ENCODE assay signal across 12 cellular contexts in the genomic region with DNA sequence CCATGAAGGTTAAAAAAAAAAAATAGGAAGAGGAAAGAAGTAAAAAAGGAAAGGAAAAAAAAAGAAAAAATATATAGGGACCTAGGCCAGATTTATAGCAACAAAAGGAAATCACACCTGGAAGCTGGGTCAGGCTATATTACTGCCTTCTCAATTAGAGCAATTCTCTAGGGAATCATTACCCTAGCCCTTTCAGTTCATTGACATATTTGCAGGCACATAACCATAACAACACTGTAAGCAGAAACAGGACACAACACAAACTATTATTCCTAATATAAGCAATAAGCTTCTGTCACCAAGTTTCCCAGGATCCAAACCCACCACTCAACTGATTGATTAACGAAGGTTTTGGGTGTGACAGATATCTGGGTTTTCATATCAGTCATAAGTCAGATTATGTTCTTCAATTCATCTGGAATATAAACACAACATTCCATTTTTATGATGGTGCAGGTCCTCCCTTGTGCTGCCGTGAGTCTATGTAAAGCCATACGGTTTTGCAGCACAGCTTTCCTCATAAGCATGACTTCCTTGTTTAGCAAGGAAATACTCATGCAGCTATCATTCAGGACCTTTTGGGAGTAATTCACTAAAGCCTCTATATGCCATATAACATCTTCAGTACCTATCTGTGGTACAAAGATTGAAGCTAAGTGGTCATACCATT. TPM values are rescaled to one million over a fixed set of nuclear protein-coding genes. Genes with fewer than 3 reads are reported as not detected.
DNase-seq lines count a peak whose midpoint lies in the region; ATAC-seq, FAIRE-seq and TF ChIP-seq lines count a peak whose summit lies in the region.
"Had no signal": no experiment of that assay in that cellular context is flagged by ENCODE, and none has a peak within 500 bp of the region (broad histone marks: within the 10 kb centered on the region; RNA-seq: fewer than 3 reads in every experiment).

No MANE protein-coding gene starts in this region.

- no peak overlapping the region for H2AFZ ChIP-seq in keratinocyte (ENCODE audit: control insufficient read depth, low read length)

- H3K79me2 ChIP-seq in keratinocyte (ENCODE audit: control insufficient read depth, insufficient read depth, low read length), result peaks cover 86% of the 10 kb centered on the region

- TF ChIP-seq CTCF in AG10803 (conservative IDR thresholded peaks at IDR 0.05; ENCODE audit: low read length), result no peak
- no peak for TF ChIP-seq CTCF in keratinocyte (optimal IDR thresholded peaks at IDR 0.05 in 1 of 3, IDR thresholded peaks at IDR 0.05 in 1 of 3, conservative IDR thresholded peaks at IDR 0.05 in 1 of 3; ENCODE audit: extremely low read depth in 1 of 3, insufficient read depth in 2 of 3, low read length in 3 of 3)

- peaks cover 6% of the 10 kb centered on the region for H4K20me1 ChIP-seq in keratinocyte (ENCODE audit: control insufficient read depth, extremely low read depth, insufficient read depth, low read length)

- FAIRE-seq in keratinocyte (lab: Jason Lieb, UNC) (peak; percentile 51), RCC 7860 (lab: Jason Lieb, UNC) (no peak)

- H3K9ac ChIP-seq in keratinocyte (ENCODE audit: control insufficient read depth, extremely low read depth, insufficient read depth, low read length), result no peak overlapping the region

- dilution Hi-C loops in keratinocyte (cut with MboI; ENCODE audit: extremely low pct_ligation_motif_present, low sequenced_read_pairs), result no loop called here

- H3K4me3 ChIP-seq in AG10803 (ENCODE audit: low read length) (no peak overlapping the region), keratinocyte (ENCODE audit: control insufficient read depth in 2 of 3, extremely low read depth in 1 of 3, insufficient read depth in 2 of 3, low read depth in 1 of 3, low read length in 3 of 3) (peak overlapping the region in 1 of 3 experiments; percentile 22)
- H3K4me3 ChIP-seq: HAP-1 had no signal

- H3K4me2 ChIP-seq in keratinocyte (ENCODE audit: control insufficient read depth, extremely low read depth, insufficient read depth, low read depth, low read length), result peak overlapping the region; percentile 46

- no peaks in the 10 kb centered on the region for H3K9me3 ChIP-seq in keratinocyte (ENCODE audit: control insufficient read depth, low read depth, low read length)
- H3K9me3 ChIP-seq: HAP-1 had no signal

- ATAC-seq in HG02970 (IDR thresholded peaks at IDR 0.05; ENCODE audit: low FRiP score, unreplicated experiment) (no peak), HG03196 (IDR thresholded peaks at IDR 0.05; ENCODE audit: unreplicated experiment) (no peak)

- peaks cover 3% of the 10 kb centered on the region for H3K9me1 ChIP-seq in keratinocyte (ENCODE audit: control insufficient read depth, extremely low read depth, insufficient read depth, low read length)

- no peaks in the 10 kb centered on the region for H3K27me3 ChIP-seq in keratinocyte (ENCODE audit: control insufficient read depth, extremely low read depth, insufficient read depth, low read length)

- no peak overlapping the region for H3K27ac ChIP-seq in keratinocyte (ENCODE audit: control insufficient read depth, insufficient read depth, low read length)

- H3K36me3 ChIP-seq in keratinocyte (ENCODE audit: control insufficient read depth in 2 of 2, extremely low read depth in 1 of 2, insufficient read depth in 2 of 2, low read length in 2 of 2), result peaks cover 0 to 6% of the 10 kb centered on the region in 2 experiments

- DNase-seq in AG10803 (ENCODE audit: low read depth) (peak; percentile 69), HS-5 (ENCODE audit: low read depth) (peak; percentile 61), astrocyte of the hippocampus (ENCODE audit: low read depth, low spot score) (peak; percentile 7), keratinocyte (ENCODE audit: low read depth, low spot score) (no peak), GDM1 (lab: John Stamatoyannopoulos, UW) (no peak), RCC 7860 (ENCODE audit: low spot score) (no peak)
- DNase-seq: activated naive CD8-positive, alpha-beta T cell treated with anti-CD3 and anti-CD28 coated beads, Interleukin-2, amount 10 ng/mL, durations not matched to agents 7 days and 5 days; CD4-positive, CD25-positive, alpha-beta regulatory T cell; endodermal cell had no signal

- peaks cover 21% of the 10 kb centered on the region for H3K4me1 ChIP-seq in keratinocyte (ENCODE audit: control insufficient read depth, extremely low read depth, insufficient read depth, low read length)

RNA-seq across cellular contexts. Expression of a gene that starts 4.2 kb away (rescaled TPM):
- polyA plus RNA-seq in keratinocyte, result 22.4 to 49.8 TPM (median 47.2 TPM) in 3 replicates
- 21.0 TPM for polyA plus RNA-seq in keratinocyte (2011; ENCODE audit: low read depth)
- 21.1 and 33.7 TPM in 2 replicates for polyA plus RNA-seq in keratinocyte (2011; cell fraction: cytosol; rRNA removed)
- 113 TPM in 2 replicates for polyA plus RNA-seq in keratinocyte (2011; cell fraction: nucleus; rRNA removed)
- polyA plus RNA-seq in keratinocyte (2012; ENCODE audit: low replicate concordance), result 17.7 and 22.8 TPM in 2 replicates
- polyA minus RNA-seq in keratinocyte, result 30.1 to 148 TPM (median 49.6 TPM) in 3 replicates
- polyA minus RNA-seq in keratinocyte (2011; cell fraction: cytosol; rRNA and poly(A)+ RNA removed), result 20.9 TPM
- polyA minus RNA-seq in keratinocyte (2011; cell fraction: nucleus; rRNA and poly(A)+ RNA removed), result 70.5 and 143 TPM in 2 replicates

Comparison
In these comparisons a context has a peak if more than half of its experiments do, and no peak if none do; other contexts are left out.
1. DNase-seq: peak in AG10803 (single experiment), HS-5 (single experiment) and astrocyte of the hippocampus (single experiment); none in keratinocyte (single experiment), GDM1 (single experiment) and RCC 7860 (single experiment).